1 cellular context compared by ENCODE assay signal in the genomic region with DNA sequence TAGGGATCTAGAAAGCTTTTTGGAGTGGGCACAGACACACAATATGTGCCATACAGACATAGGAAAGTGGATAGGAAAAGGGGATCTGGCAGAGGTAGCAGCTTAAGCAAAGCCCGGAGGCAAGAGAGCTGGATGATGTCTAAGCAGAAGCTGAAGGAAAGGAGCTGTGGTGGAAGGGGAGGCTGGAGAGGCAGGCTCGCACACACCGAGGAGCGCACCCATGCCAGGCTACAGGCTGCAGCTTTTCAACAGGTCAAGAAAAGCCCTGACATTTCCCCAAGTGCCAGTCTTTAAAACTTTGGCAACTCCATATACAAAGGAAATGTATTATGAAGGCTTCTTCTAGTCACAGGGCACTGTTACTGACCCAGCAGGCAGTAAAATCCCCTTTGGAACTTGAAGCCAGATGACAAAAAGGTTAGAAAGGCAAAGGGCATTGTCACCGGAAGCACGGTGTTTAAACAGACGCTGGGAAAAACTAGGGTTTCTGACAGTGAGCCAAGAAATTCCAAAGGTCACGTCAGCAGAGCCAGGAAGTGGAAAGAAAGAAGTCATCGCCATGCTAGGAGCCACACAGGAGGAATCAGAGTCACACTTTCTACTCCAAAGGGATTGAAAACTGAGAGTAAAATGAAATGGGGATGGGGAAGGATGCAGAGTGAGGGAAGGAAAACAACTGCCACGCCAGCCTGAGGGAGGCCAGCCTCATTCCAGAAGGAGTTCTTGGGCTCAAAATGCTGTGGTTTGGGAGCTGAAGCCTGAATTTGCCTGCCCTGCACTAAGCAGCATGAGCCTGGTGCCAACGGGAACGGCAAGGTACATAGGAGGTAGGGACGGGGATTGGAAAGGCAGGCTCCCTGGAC.
A peak's percentile ranks its signal among the peaks of the same experiment; 100 is the strongest.
TF ChIP-seq lines count a peak whose summit lies in the region.

No MANE protein-coding gene starts in this region.

TF ChIP-seq in HCT116, 20 proteins besides CTCF, POLR2A, EP300 and RAD21 (continued from another document):
- TF ChIP-seq CBX3 (IDR thresholded peaks at IDR 0.05; ENCODE audit: low read depth) = peak; percentile 78
- TF ChIP-seq SP1 (IDR thresholded peaks at IDR 0.05; ENCODE audit: low read depth) = peak; percentile 68
- TF ChIP-seq EZH2phosphoT487 (IDR thresholded peaks at IDR 0.05; ENCODE audit: borderline replicate concordance) = no peak
- peak; percentile 47; the same call in 1 of the 2 replicates for TF ChIP-seq POLR2AphosphoS5 (IDR thresholded peaks at IDR 0.05; ENCODE audit: low read depth, low read length)
- peak; percentile 50 for TF ChIP-seq YY1 (IDR thresholded peaks at IDR 0.05; ENCODE audit: extremely low read depth, insufficient replicate concordance, low read depth, low read length)
- TF ChIP-seq, protein P1, sequence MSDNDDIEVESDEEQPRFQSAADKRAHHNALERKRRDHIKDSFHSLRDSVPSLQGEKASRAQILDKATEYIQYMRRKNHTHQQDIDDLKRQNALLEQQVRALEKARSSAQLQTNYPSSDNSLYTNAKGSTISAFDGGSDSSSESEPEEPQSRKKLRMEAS (IDR thresholded peaks at IDR 0.05) = 0 out of 2 replicates have a peak, but pooled peaks have one; percentile 35
- TF ChIP-seq, protein P2, sequence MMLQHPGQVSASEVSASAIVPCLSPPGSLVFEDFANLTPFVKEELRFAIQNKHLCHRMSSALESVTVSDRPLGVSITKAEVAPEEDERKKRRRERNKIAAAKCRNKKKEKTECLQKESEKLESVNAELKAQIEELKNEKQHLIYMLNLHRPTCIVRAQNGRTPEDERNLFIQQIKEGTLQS (IDR thresholded peaks at IDR 0.05) = 0 out of 2 replicates have a peak, but pooled peaks have one; percentile 12
- TF ChIP-seq ELF1 (IDR thresholded peaks at IDR 0.05; ENCODE audit: borderline replicate concordance, low read depth) = peak; percentile 42
